In genomic region chr5:159040181-159040580, GRCh38 we compare ENCODE assay signal across 1 cellular context.
TF ChIP-seq lines count a peak whose summit lies in the region.

No MANE protein-coding gene starts in this region.

TF ChIP-seq in HepG2, 621 proteins besides CTCF, POLR2A, EP300 and RAD21 (continued from another document):
- TF ChIP-seq BCLAF1 (IDR thresholded peaks at IDR 0.05) (no peak), ZNF205 (CRISPR knock-in tag; IDR thresholded peaks at IDR 0.05) (no peak), ZNF225 (CRISPR knock-in tag; IDR thresholded peaks at IDR 0.05) (no peak), RARG (CRISPR knock-in tag; IDR thresholded peaks at IDR 0.05; ENCODE audit: low read depth) (no peak), ZNF326 (CRISPR knock-in tag; IDR thresholded peaks at IDR 0.05; ENCODE audit: borderline replicate concordance) (no peak)
